19 cellular contexts compared by ENCODE assay signal in genomic region chr6:168684906-168685305, GRCh38.
A peak's percentile ranks its signal among the peaks of the same experiment; 100 is the strongest.
DNase-seq lines count a peak whose midpoint lies in the region; ATAC-seq lines count a peak whose summit lies in the region.
"Had no signal": no experiment of that assay in that cellular context is flagged by ENCODE, and none has a peak within 500 bp of the region (broad histone marks: within the 10 kb centered on the region; RNA-seq: fewer than 3 reads in every experiment).

No MANE protein-coding gene starts in this region.

- intact Hi-C loops in cardiac septum (cut with DNase I), result no loop called here
- intact Hi-C loops in Right ventricle myocardium inferior (cut with DNase I), result no loop called here

- no peak overlapping the region for H4K91ac ChIP-seq in neuronal stem cell (ENCODE audit: low read depth, low read length, poor library complexity)

- no peak overlapping the region for H2BK120ac ChIP-seq in neuronal stem cell (ENCODE audit: low read depth, low read length)

- no peak overlapping the region for H3K27ac ChIP-seq in neuronal stem cell (replicated peaks; ENCODE audit: low read length)
- H3K27ac ChIP-seq: 22Rv1; A549; BLaER1 treated with 17β-estradiol and CSF1 and Interleukin-3, amounts not matched to agents 10 nM and 100 nM; C4-2B had no signal

- no CpG with 5 or more reads among the region's 8 CpGs for WGBS in neuronal stem cell (ENCODE audit: extremely low coverage in 2 of 2, insufficient read length in 2 of 2, insufficient replicate concordance in 1 of 2), 2 donors

- H3K14ac ChIP-seq in neuronal stem cell (ENCODE audit: low read length), result no peak overlapping the region

- H3K4me1 Mint-ChIP-seq in activated CD8-positive, alpha-beta memory T cell treated with anti-CD3 and anti-CD28 coated beads, Interleukin-2, amount 10 ng/mL, durations not matched to agents 7 days and 5 days, result no peaks in the 10 kb centered on the region
- no peaks in the 10 kb centered on the region for H3K4me1 Mint-ChIP-seq in activated naive CD4-positive, alpha-beta T cell treated with anti-CD3 and anti-CD28 coated beads, Interleukin-2, amount 10 ng/mL, durations not matched to agents 7 days and 5 days
- H3K4me1 Mint-ChIP-seq: B cell had no signal

- no peak overlapping the region for H3K4me3 ChIP-seq in neuronal stem cell (ENCODE audit: low read length in 2 of 2)
- H3K4me3 ChIP-seq: A549; BLaER1 treated with 17β-estradiol and CSF1 and Interleukin-3, amounts not matched to agents 10 nM and 100 nM had no signal

- no peak overlapping the region for H4K8ac ChIP-seq in neuronal stem cell (ENCODE audit: low read depth, low read length)

- H2BK12ac ChIP-seq in neuronal stem cell (ENCODE audit: low read length), result peak overlapping the region; percentile 12

- H3K4me1 ChIP-seq in neuronal stem cell (ENCODE audit: control insufficient read depth in 2 of 2, insufficient read depth in 1 of 2, low read depth in 1 of 2, low read length in 2 of 2), result peaks cover 10 to 31% of the 10 kb centered on the region in 2 donors
- H3K4me1 ChIP-seq: A549 had no signal

- H2BK5ac ChIP-seq in neuronal stem cell (ENCODE audit: low read length), result no peak overlapping the region

- H3K27me3 Mint-ChIP-seq in activated CD8-positive, alpha-beta memory T cell treated with anti-CD3 and anti-CD28 coated beads, Interleukin-2, amount 10 ng/mL, durations not matched to agents 7 days and 5 days, result no peaks in the 10 kb centered on the region
- H3K27me3 Mint-ChIP-seq in activated naive CD4-positive, alpha-beta T cell treated with anti-CD3 and anti-CD28 coated beads, Interleukin-2, amount 10 ng/mL, durations not matched to agents 7 days and 5 days, result no peaks in the 10 kb centered on the region
- H3K27me3 Mint-ChIP-seq: B cell; CD4-positive, alpha-beta T cell had no signal

- no peaks in the 10 kb centered on the region for H3K36me3 ChIP-seq in neuronal stem cell (replicated peaks in 1 of 2; ENCODE audit: control insufficient read depth in 2 of 2, insufficient read depth in 2 of 2, low read length in 2 of 2)
- H3K36me3 ChIP-seq: BLaER1 treated with 17β-estradiol and CSF1 and Interleukin-3, amounts not matched to agents 10 nM and 100 nM had no signal

- CTCF ChIA-PET in activated CD8-positive, alpha-beta memory T cell treated with anti-CD3 and anti-CD28 coated beads, Interleukin-2, amount 10 ng/mL, durations not matched to agents 7 days and 5 days (lab: Charles Lee), result no interaction called here
- CTCF ChIA-PET in activated naive CD4-positive, alpha-beta T cell treated with anti-CD3 and anti-CD28 coated beads, Interleukin-2, amount 10 ng/mL, durations not matched to agents 7 days and 5 days (lab: Charles Lee), result no interaction called here

- no peak overlapping the region for H3K4me3 Mint-ChIP-seq in activated CD8-positive, alpha-beta memory T cell treated with anti-CD3 and anti-CD28 coated beads, Interleukin-2, amount 10 ng/mL, durations not matched to agents 7 days and 5 days
- H3K4me3 Mint-ChIP-seq in activated naive CD4-positive, alpha-beta T cell treated with anti-CD3 and anti-CD28 coated beads, Interleukin-2, amount 10 ng/mL, durations not matched to agents 7 days and 5 days, result no peak overlapping the region
- H3K4me3 Mint-ChIP-seq: B cell; CD4-positive, alpha-beta T cell; CD8-positive, alpha-beta T cell had no signal

- no peak for ATAC-seq in activated CD8-positive, alpha-beta memory T cell treated with anti-CD3 and anti-CD28 coated beads, Interleukin-2, amount 10 ng/mL, durations not matched to agents 7 days and 5 days
- ATAC-seq in Right ventricle myocardium inferior (no peak), GM18867 (IDR thresholded peaks at IDR 0.05; ENCODE audit: unreplicated experiment) (no peak)
- ATAC-seq: A549; CD8-positive, alpha-beta T cell had no signal

- no peaks in the 10 kb centered on the region for H3K9me3 Mint-ChIP-seq in activated CD8-positive, alpha-beta memory T cell treated with anti-CD3 and anti-CD28 coated beads, Interleukin-2, amount 10 ng/mL, durations not matched to agents 7 days and 5 days (ENCODE audit: low read depth)
- no peaks in the 10 kb centered on the region for H3K9me3 Mint-ChIP-seq in activated naive CD4-positive, alpha-beta T cell treated with anti-CD3 and anti-CD28 coated beads, Interleukin-2, amount 10 ng/mL, durations not matched to agents 7 days and 5 days
- H3K9me3 Mint-ChIP-seq: CD4-positive, alpha-beta T cell; CD8-positive, alpha-beta T cell had no signal

- no peak overlapping the region for H3K23ac ChIP-seq in neuronal stem cell (ENCODE audit: low read depth, low read length, poor library complexity)

- no peaks in the 10 kb centered on the region for H3K27me3 ChIP-seq in neuronal stem cell (ENCODE audit: control insufficient read depth in 3 of 3, insufficient read depth in 3 of 3, low read depth in 1 of 3, low read length in 3 of 3)
- H3K27me3 ChIP-seq: BLaER1 treated with 17β-estradiol and CSF1 and Interleukin-3, amounts not matched to agents 10 nM and 100 nM had no signal

- DNase-seq in activated CD8-positive, alpha-beta memory T cell treated with anti-CD3 and anti-CD28 coated beads, Interleukin-2, amount 10 ng/mL, durations not matched to agents 7 days and 5 days, result peak; percentile 15
- no peak for DNase-seq in activated CD8-positive, alpha-beta memory T cell treated with anti-CD3 and anti-CD28 coated beads, Interleukin-2, amount 50 U/mL, for 4 hours
- DNase-seq in cardiac septum (ENCODE audit: low spot score) (peak; percentile 58), Right ventricle myocardium inferior (ENCODE audit: missing footprints) (no peak), neuronal stem cell (ENCODE audit: low spot score) (no peak)
- no peak for DNase-seq in activated naive CD4-positive, alpha-beta T cell treated with anti-CD3 and anti-CD28 coated beads, Interleukin-2, amount 10 ng/mL, durations not matched to agents 7 days and 5 days
- DNase-seq: AML-193; Caco-2; Calu3; CD4-positive, alpha-beta T cell; DMS79 treated with DMSO at 0.1 percent for 48 hours; GF-D8 had no signal

- H3K79me1 ChIP-seq in neuronal stem cell (ENCODE audit: low read depth, low read length), result no peaks in the 10 kb centered on the region

- peak overlapping the region; percentile 4 for H3K18ac ChIP-seq in neuronal stem cell (ENCODE audit: low read length)

- no peak overlapping the region for H3K27ac Mint-ChIP-seq in activated CD8-positive, alpha-beta memory T cell treated with anti-CD3 and anti-CD28 coated beads, Interleukin-2, amount 10 ng/mL, durations not matched to agents 7 days and 5 days
- H3K27ac Mint-ChIP-seq in activated naive CD4-positive, alpha-beta T cell treated with anti-CD3 and anti-CD28 coated beads, Interleukin-2, amount 10 ng/mL, durations not matched to agents 7 days and 5 days, result no peak overlapping the region
- H3K27ac Mint-ChIP-seq: B cell; CD4-positive, alpha-beta T cell; CD8-positive, alpha-beta T cell had no signal

- H3K36me3 Mint-ChIP-seq in activated CD8-positive, alpha-beta memory T cell treated with anti-CD3 and anti-CD28 coated beads, Interleukin-2, amount 10 ng/mL, durations not matched to agents 7 days and 5 days, result no peaks in the 10 kb centered on the region
- H3K36me3 Mint-ChIP-seq in activated naive CD4-positive, alpha-beta T cell treated with anti-CD3 and anti-CD28 coated beads, Interleukin-2, amount 10 ng/mL, durations not matched to agents 7 days and 5 days, result no peaks in the 10 kb centered on the region
- H3K36me3 Mint-ChIP-seq: CD8-positive, alpha-beta T cell had no signal

- H2AFZ ChIP-seq in neuronal stem cell (ENCODE audit: low read length), result no peak overlapping the region

- H2BK15ac ChIP-seq in neuronal stem cell (ENCODE audit: low read length), result peak overlapping the region; percentile 14

- H3K4me2 ChIP-seq in neuronal stem cell (ENCODE audit: insufficient read depth, low read length, poor library complexity, severe bottlenecking), result no peak overlapping the region
- H3K4me2 ChIP-seq: A549; BLaER1 treated with 17β-estradiol and CSF1 and Interleukin-3, amounts not matched to agents 10 nM and 100 nM had no signal

- H3K4ac ChIP-seq in neuronal stem cell (ENCODE audit: low read length), result peak overlapping the region; percentile 6

- H3K9ac ChIP-seq in neuronal stem cell (ENCODE audit: low read depth, low read length, poor library complexity), result no peak overlapping the region
- H3K9ac ChIP-seq: BLaER1 treated with 17β-estradiol and CSF1 and Interleukin-3, amounts not matched to agents 10 nM and 100 nM had no signal

- no peaks in the 10 kb centered on the region for H3K9me3 ChIP-seq in neuronal stem cell (replicated peaks in 1 of 2; ENCODE audit: control insufficient read depth in 2 of 2, insufficient read depth in 1 of 2, low read depth in 1 of 2, low read length in 2 of 2)
- H3K9me3 ChIP-seq: A549; BLaER1 treated with 17β-estradiol and CSF1 and Interleukin-3, amounts not matched to agents 10 nM and 100 nM; Caco-2 had no signal

- peak overlapping the region; percentile 13 for H2AK5ac ChIP-seq in neuronal stem cell (ENCODE audit: low read depth, low read length)

Comparison
In these comparisons a context has a peak if more than half of its experiments do, and no peak if none do; other contexts are left out.
1. DNase-seq: peak in activated CD8-positive, alpha-beta memory T cell treated with anti-CD3 and anti-CD28 coated beads, Interleukin-2, amount 10 ng/mL, durations not matched to agents 7 days and 5 days (single experiment) and cardiac septum (single experiment); none in activated CD8-positive, alpha-beta memory T cell treated with anti-CD3 and anti-CD28 coated beads, Interleukin-2, amount 50 U/mL, for 4 hours (single experiment), Right ventricle myocardium inferior (single experiment), neuronal stem cell (single experiment) and activated naive CD4-positive, alpha-beta T cell treated with anti-CD3 and anti-CD28 coated beads, Interleukin-2, amount 10 ng/mL, durations not matched to agents 7 days and 5 days (single experiment).